In the genomic region with DNA sequence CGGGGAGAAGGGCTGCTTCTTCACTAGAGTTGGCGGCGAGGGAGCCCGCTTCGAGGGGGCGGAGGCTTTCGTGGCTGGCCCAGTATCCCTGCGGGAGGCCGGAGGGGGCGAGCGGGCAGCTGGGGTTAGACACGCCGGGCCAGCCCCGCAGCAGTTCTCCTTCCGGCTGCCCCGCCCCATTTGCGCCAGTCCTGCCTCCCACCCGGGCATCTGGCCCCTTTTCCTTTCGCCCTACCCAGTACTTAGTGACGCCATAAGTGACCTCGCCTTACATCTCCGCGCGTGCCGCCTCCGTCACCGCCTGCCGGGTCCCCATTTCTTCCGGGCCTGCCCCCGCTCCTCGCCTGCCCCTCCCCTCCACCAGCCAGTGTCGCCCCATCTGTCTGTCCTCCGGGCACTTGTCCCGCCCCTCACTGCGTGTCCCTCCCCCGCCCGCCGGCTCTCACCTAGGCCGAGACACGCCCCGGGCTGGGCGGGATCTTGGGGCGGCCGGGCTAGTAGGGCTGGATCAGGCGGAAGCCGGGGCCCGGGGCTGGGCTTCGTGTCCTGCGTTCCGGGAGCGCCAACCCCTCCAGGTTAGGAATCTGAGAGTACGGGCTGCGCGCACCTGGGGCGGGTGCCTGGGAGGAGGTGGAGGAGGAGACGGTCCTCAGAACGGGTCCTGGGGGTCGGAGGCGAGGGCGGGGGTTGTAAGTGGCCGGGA, we compare ENCODE assay signal across 8 cellular contexts. TPM values are rescaled to one million over a fixed set of nuclear protein-coding genes. Genes with fewer than 3 reads are reported as not detected.
DNase-seq lines count a peak whose midpoint lies in the region; ATAC-seq and TF ChIP-seq lines count a peak whose summit lies in the region.

No MANE protein-coding gene starts in this region.

- no peaks in the 10 kb centered on the region for H3K79me2 ChIP-seq in OCI-LY1 (ENCODE audit: insufficient read depth, low read length)

- peaks cover 20 to 73% (median 71%) of the 10 kb centered on the region in 4 donors for H3K4me1 Mint-ChIP-seq in naive thymus-derived CD8-positive, alpha-beta T cell

- H3K9me2 ChIP-seq in OCI-LY1 (ENCODE audit: low read depth, low read length), result no peaks in the 10 kb centered on the region

- no peak for TF ChIP-seq EP300 in esophagus muscularis mucosa (IDR thresholded peaks at IDR 0.05)

- TF ChIP-seq CTCF in OCI-LY1 (IDR thresholded peaks at IDR 0.05; ENCODE audit: low read length) (no peak), esophagus muscularis mucosa (IDR thresholded peaks at IDR 0.05) (no peak)

- H3K27ac ChIP-seq in HUES48 (ENCODE audit: low read depth, low read length) (peak overlapping the region; percentile 93), OCI-LY1 (ENCODE audit: low read depth, low read length, poor library complexity, severe bottlenecking) (peak overlapping the region; percentile 66), esophagus muscularis mucosa (replicated peaks in 1 of 4) (peak overlapping the region; percentile 39 to 72 (median 68))

- H4K20me1 ChIP-seq in OCI-LY1 (ENCODE audit: insufficient read depth, low read length), result no peaks in the 10 kb centered on the region

- H3K4me1 ChIP-seq in HUES48 (ENCODE audit: control insufficient read depth, insufficient read depth, low read length) (peaks cover 12% of the 10 kb centered on the region), OCI-LY1 (ENCODE audit: insufficient read depth, low read length, severe bottlenecking) (peaks cover 17% of the 10 kb centered on the region), esophagus muscularis mucosa (peaks cover 18 to 23% (median 22%) of the 10 kb centered on the region in 4 donors)

- no peaks in the 10 kb centered on the region for H3F3A ChIP-seq in OCI-LY1 (ENCODE audit: insufficient read depth, low read length)

- 0 out of 2 replicates have a peak overlapping the region, but pooled peaks have one; percentile 27 for H2AFZ ChIP-seq in OCI-LY1 (ENCODE audit: low read length)

- peak overlapping the region; percentile 92 to 99 (median 98) for H3K27ac Mint-ChIP-seq in naive thymus-derived CD8-positive, alpha-beta T cell

- intact Hi-C loops in esophagus muscularis mucosa (cut with DNase I), result no loop called here

- H3K9ac ChIP-seq in HUES48 (ENCODE audit: low read depth, low read length) (peak overlapping the region; percentile 82), OCI-LY1 (ENCODE audit: low read length) (peak overlapping the region; percentile 79)

- peak overlapping the region; percentile 85 to 93 (median 92) for H3K4me3 Mint-ChIP-seq in naive thymus-derived CD8-positive, alpha-beta T cell

- H3K4me3 ChIP-seq in HUES48 (ENCODE audit: low read depth, low read length) (peak overlapping the region; percentile 88), OCI-LY1 (ENCODE audit: low read depth, low read length, poor library complexity, severe bottlenecking) (peak overlapping the region; percentile 81), esophagus muscularis mucosa (peak overlapping the region; percentile 54 to 68 (median 60))

- H3K9me3 Mint-ChIP-seq in naive thymus-derived CD8-positive, alpha-beta T cell, result no peaks in the 10 kb centered on the region

- WGBS in esophagus muscularis mucosa, result 0% methylated on average over 28 of the region's 61 CpGs

- H3K9me3 ChIP-seq in HUES48 (ENCODE audit: control insufficient read depth, insufficient read depth, low read length) (no peaks in the 10 kb centered on the region), OCI-LY1 (ENCODE audit: low read length) (no peaks in the 10 kb centered on the region), esophagus muscularis mucosa (no peaks in the 10 kb centered on the region)

- no peaks in the 10 kb centered on the region for H3K27me3 Mint-ChIP-seq in naive thymus-derived CD8-positive, alpha-beta T cell

- H3K4me2 ChIP-seq in OCI-LY1 (ENCODE audit: low read length), result peak overlapping the region; percentile 77

- peaks cover 0 to 58% (median 9%) of the 10 kb centered on the region in 3 donors for H3K36me3 Mint-ChIP-seq in naive thymus-derived CD8-positive, alpha-beta T cell

- peak; percentile 71 for ATAC-seq in GM21390 (IDR thresholded peaks at IDR 0.05; ENCODE audit: unreplicated experiment)
- ATAC-seq in naive thymus-derived CD8-positive, alpha-beta T cell, result peak; percentile 76 to 79

- no peaks in the 10 kb centered on the region; the same call in 1 of the 2 replicates for H3K27me3 ChIP-seq in HUES48 (ENCODE audit: control insufficient read depth, insufficient read depth, low read length)
- H3K27me3 ChIP-seq in OCI-LY1 (ENCODE audit: insufficient read depth, low read length), result no peaks in the 10 kb centered on the region
- H3K27me3 ChIP-seq in esophagus muscularis mucosa, result no peaks in the 10 kb centered on the region

- no peak for TF ChIP-seq POLR2A in esophagus muscularis mucosa (IDR thresholded peaks at IDR 0.05; ENCODE audit: low read depth)

- DNase-seq in COR-L47 (lab: John Stamatoyannopoulos, UW) (peak; percentile 98), esophagus muscularis mucosa (ENCODE audit: extremely low spot score) (peak; percentile 95)
- peak; percentile 97 for DNase-seq in activated T-cell treated with anti-CD3 and anti-CD28 coated beads, Interleukin-2, amount 50 U/mL, for 1 hour
- peak; percentile 90 to 98 (median 92) for DNase-seq in naive thymus-derived CD8-positive, alpha-beta T cell
- peak; percentile 97 for DNase-seq in stimulated activated naive CD4-positive, alpha-beta T cell treated with Interleukin-2 at 50 U/mL for 16 hours (lab: John Stamatoyannopoulos, UW)

- peaks cover 11% of the 10 kb centered on the region for H3K36me3 ChIP-seq in HUES48 (ENCODE audit: control insufficient read depth, insufficient read depth, low read length)
- H3K36me3 ChIP-seq in OCI-LY1 (ENCODE audit: insufficient read depth, low read length), result peaks cover 34% of the 10 kb centered on the region
- peaks cover 0 to 38% (median 24%) of the 10 kb centered on the region in 4 donors for H3K36me3 ChIP-seq in esophagus muscularis mucosa

- POLR2A ChIA-PET in naive thymus-derived CD8-positive, alpha-beta T cell (lab: Charles Lee), result interaction anchor here (0.7 to 47.5 kb wide), 19 partner anchors 1 to 187 kb away, joined by 3 to 1514 read pairs (median 5); a partner anchor contains a TSS

RNA-seq across cellular contexts. Expression of a gene that starts 14.3 kb away (rescaled TPM):
- total RNA-seq in esophagus muscularis mucosa, result not detected
- under 1 TPM; 0.47 to 0.75 TPM for total RNA-seq in naive thymus-derived CD8-positive, alpha-beta T cell
- under 1 TPM; 0.30 to 0.81 (median 0.44) TPM for polyA plus RNA-seq in naive thymus-derived CD8-positive, alpha-beta T cell

RNA-seq across cellular contexts. Expression of a gene that starts 25.9 kb away (rescaled TPM):
- 10 to 100 TPM; 11.0 to 26.7 (median 19.6) TPM for total RNA-seq in esophagus muscularis mucosa
- total RNA-seq in naive thymus-derived CD8-positive, alpha-beta T cell, result 100 to 1,000 TPM; 383 to 394 TPM
- 10 to 100 TPM; 18.0 to 35.5 (median 21.5) TPM for polyA plus RNA-seq in naive thymus-derived CD8-positive, alpha-beta T cell

Comparison
In these comparisons a context has a peak if more than half of its experiments do, and no peak if none do; other contexts are left out.
1. Peak in every context shown above with its lines: DNase-seq, ATAC-seq, H3K4me3 ChIP-seq and H3K27ac ChIP-seq.
2. RNA of a gene that starts 25.9 kb away (total RNA-seq): 383 to 394 TPM in naive thymus-derived CD8-positive, alpha-beta T cell; 11.0 to 26.7 TPM in esophagus muscularis mucosa; every median in the first group is over 10 times any median in the second.